1 cellular context compared by ENCODE assay signal in genomic region chr11:71498091-71498490, GRCh38.
TF ChIP-seq lines count a peak whose summit lies in the region.

No MANE protein-coding gene starts in this region.

TF ChIP-seq in HepG2, 621 proteins besides CTCF, POLR2A, EP300 and RAD21:
- TF ChIP-seq NCOA2 (CRISPR knock-in tag; IDR thresholded peaks at IDR 0.05) (no peak), ZNF292 (CRISPR knock-in tag; IDR thresholded peaks at IDR 0.05; ENCODE audit: borderline replicate concordance, low read depth) (no peak), HBP1 (CRISPR knock-in tag; IDR thresholded peaks at IDR 0.05; ENCODE audit: low read depth) (no peak), ZNF577 (CRISPR knock-in tag; IDR thresholded peaks at IDR 0.05; ENCODE audit: borderline replicate concordance, low read depth) (no peak), TFAP4 (IDR thresholded peaks at IDR 0.05; ENCODE audit: borderline replicate concordance, low read depth) (no peak), XRCC5 (optimal IDR thresholded peaks at IDR 0.05; ENCODE audit: low read length) (no peak), KLF12 (CRISPR knock-in tag; IDR thresholded peaks at IDR 0.05; ENCODE audit: borderline replicate concordance) (no peak), RARA (CRISPR knock-in tag; IDR thresholded peaks at IDR 0.05) (no peak), KDM5A (IDR thresholded peaks at IDR 0.05; ENCODE audit: borderline replicate concordance, low read length) (no peak), FUBP1 (CRISPR knock-in tag; IDR thresholded peaks at IDR 0.05; ENCODE audit: borderline replicate concordance) (no peak), SP4 (CRISPR knock-in tag; IDR thresholded peaks at IDR 0.05) (no peak), ZFP36L2 (CRISPR knock-in tag; IDR thresholded peaks at IDR 0.05) (no peak), SRY (CRISPR knock-in tag; IDR thresholded peaks at IDR 0.05) (no peak), ZNF687 (CRISPR knock-in tag; IDR thresholded peaks at IDR 0.05) (no peak), ZNF225 (CRISPR knock-in tag; IDR thresholded peaks at IDR 0.05) (no peak), HNF4A (CRISPR knock-in tag; IDR thresholded peaks at IDR 0.05) (no peak), HMG20A (CRISPR knock-in tag; IDR thresholded peaks at IDR 0.05; ENCODE audit: borderline replicate concordance) (no peak)
